ENCODE assay signal across 10 cellular contexts in the genomic region with DNA sequence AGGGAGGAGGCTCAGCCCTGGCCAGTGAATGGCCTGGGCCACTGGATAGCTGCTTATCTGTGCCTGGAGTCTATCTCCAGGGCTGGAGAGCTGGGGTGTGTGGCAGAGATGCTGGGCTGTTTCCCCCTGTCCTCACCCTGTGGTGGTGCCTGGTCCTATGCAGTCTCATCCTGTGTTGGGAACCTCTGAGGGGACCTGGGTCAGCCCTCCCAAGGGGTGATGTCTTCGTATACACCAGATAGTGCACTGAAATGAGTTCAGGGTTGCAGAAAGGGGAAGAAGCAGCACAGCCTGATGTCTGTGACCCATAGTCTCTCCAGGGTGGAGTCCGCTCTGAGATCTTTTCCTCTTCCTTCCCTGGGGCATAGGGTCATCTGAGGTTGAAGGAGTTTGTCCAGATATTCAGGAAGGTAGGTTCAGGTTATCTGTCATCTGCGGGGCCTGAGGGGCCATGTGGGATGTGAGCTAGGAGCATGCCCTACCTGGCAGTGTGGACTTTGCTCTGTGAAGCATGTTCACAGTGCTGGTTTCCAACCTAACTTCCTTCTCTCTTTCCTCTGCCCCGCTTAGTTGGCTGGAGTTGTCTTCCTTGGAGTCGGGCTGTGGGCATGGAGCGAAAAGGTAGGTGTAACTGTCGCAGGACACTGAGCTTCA. TPM values are rescaled to one million over a fixed set of nuclear protein-coding genes. Genes with fewer than 3 reads are reported as not detected.
DNase-seq lines count a peak whose midpoint lies in the region; ATAC-seq and FAIRE-seq lines count a peak whose summit lies in the region.
"Had no signal": no experiment of that assay in that cellular context is flagged by ENCODE, and none has a peak within 500 bp of the region (broad histone marks: within the 10 kb centered on the region; RNA-seq: fewer than 3 reads in every experiment).

No MANE protein-coding gene starts in this region.

- H3K4me1 Mint-ChIP-seq in activated CD4-positive, alpha-beta memory T cell treated with anti-CD3 and anti-CD28 coated beads for 36 hours (ENCODE audit: low read depth), result peaks cover 63% of the 10 kb centered on the region

- DNase-seq in HUDEP-2 (lab: John Stamatoyannopoulos, UW; ENCODE audit: unreplicated experiment in 76 of 76) (peak in 73 of 76 experiments; percentile 14 to 87 (median 60)), left ventricle myocardium superior (no peak), HTR-8/SVneo (ENCODE audit: insufficient read length, low spot score) (no peak), COR-L47 (lab: John Stamatoyannopoulos, UW) (no peak)
- DNase-seq in activated CD4-positive, alpha-beta memory T cell treated with anti-CD3 and anti-CD28 coated beads for 36 hours, result no peak
- no peak for DNase-seq in stimulated activated CD4-positive, alpha-beta T cell treated with anti-CD3 and anti-CD28 coated beads, Interleukin-4, amount 100 ng/mL, for 4 hours

- peak overlapping the region; percentile 93 for H3K27ac Mint-ChIP-seq in activated CD4-positive, alpha-beta memory T cell treated with anti-CD3 and anti-CD28 coated beads for 36 hours

- H3K27me3 ChIP-seq in skeletal muscle tissue (ENCODE audit: control insufficient read depth in 3 of 3, insufficient read depth in 3 of 3, low read length in 3 of 3), result no peaks in the 10 kb centered on the region

- intact Hi-C loops in activated CD4-positive, alpha-beta memory T cell treated with anti-CD3 and anti-CD28 coated beads for 36 hours (cut with micrococcal nuclease), result no loop called here
- intact Hi-C loops in left ventricle myocardium superior (cut with micrococcal nuclease), result loop anchor here (2.0 kb wide), 1 partner anchor 59 kb away; no protein-coding TSS in a partner anchor

- POLR2A ChIA-PET in activated CD4-positive, alpha-beta memory T cell treated with anti-CD3 and anti-CD28 coated beads for 36 hours (lab: Charles Lee), result interaction anchor here (0.7 to 1.8 kb wide), 9 partner anchors 9 to 60 kb away, joined by 3 to 9 read pairs (median 4); no protein-coding TSS in a partner anchor

- peaks cover 65 to 73% (median 72%) of the 10 kb centered on the region in 3 donors for H3K4me1 ChIP-seq in skeletal muscle tissue (ENCODE audit: control insufficient read depth in 3 of 3, insufficient read depth in 3 of 3, low read length in 3 of 3)

- H3K36me3 Mint-ChIP-seq in activated CD4-positive, alpha-beta memory T cell treated with anti-CD3 and anti-CD28 coated beads for 36 hours, result peaks cover 15% of the 10 kb centered on the region

- no peak overlapping the region for H3K4me3 ChIP-seq in skeletal muscle tissue (ENCODE audit: low read length in 3 of 3)

- no peaks in the 10 kb centered on the region for H3K27me3 Mint-ChIP-seq in activated CD4-positive, alpha-beta memory T cell treated with anti-CD3 and anti-CD28 coated beads for 36 hours

- no peaks in the 10 kb centered on the region for H3K9me3 ChIP-seq in skeletal muscle tissue (ENCODE audit: control insufficient read depth in 3 of 3, low read length in 3 of 3)

- CTCF ChIA-PET in activated CD4-positive, alpha-beta memory T cell treated with anti-CD3 and anti-CD28 coated beads for 36 hours (lab: Charles Lee), result interaction anchor here (0.8 to 21.6 kb wide), 16 partner anchors 8 to 127 kb away, joined by 3 to 1168 read pairs (median 8); a partner anchor contains a TSS

- no peaks in the 10 kb centered on the region for H3K9me3 Mint-ChIP-seq in activated CD4-positive, alpha-beta memory T cell treated with anti-CD3 and anti-CD28 coated beads for 36 hours

- peak overlapping the region; percentile 36 for H3K27ac ChIP-seq in skeletal muscle tissue (ENCODE audit: low read depth, low read length)

- ATAC-seq in left ventricle myocardium superior, result peak; percentile 28
- ATAC-seq in GM18907 (IDR thresholded peaks at IDR 0.05; ENCODE audit: unreplicated experiment), result no peak

- H3K4me3 Mint-ChIP-seq in activated CD4-positive, alpha-beta memory T cell treated with anti-CD3 and anti-CD28 coated beads for 36 hours, result no peak overlapping the region

- H3K9ac ChIP-seq in skeletal muscle tissue (ENCODE audit: low read depth in 1 of 3, low read length in 3 of 3), result peak overlapping the region in 2 of 3 donors; percentile 30 to 45

- no peak for FAIRE-seq in HTR-8/SVneo (lab: Jason Lieb, UNC)
- FAIRE-seq: GM18507 had no signal

- H3K36me3 ChIP-seq in skeletal muscle tissue (ENCODE audit: control insufficient read depth in 3 of 3, insufficient read depth in 3 of 3, low read length in 3 of 3), result peaks cover 6 to 8% (median 7%) of the 10 kb centered on the region in 3 donors

RNA-seq across cellular contexts. Expression of a gene that starts 33.4 kb away (rescaled TPM):
- under 1 TPM in 1 of 2 experiments, not detected in 1; 0.12 TPM for total RNA-seq in activated CD4-positive, alpha-beta memory T cell treated with anti-CD3 and anti-CD28 coated beads for 36 hours
- not detected for total RNA-seq in left ventricle myocardium superior
- under 0.01 TPM for total RNA-seq in skeletal muscle tissue
- total RNA-seq: fibroblast of lung had no signal

RNA-seq across cellular contexts. Expression of a gene that starts 50.2 kb away (rescaled TPM):
- 10 to 100 TPM; 48.9 to 51.8 TPM for total RNA-seq in activated CD4-positive, alpha-beta memory T cell treated with anti-CD3 and anti-CD28 coated beads for 36 hours
- total RNA-seq in left ventricle myocardium superior (41.2 TPM), skeletal muscle tissue (6.3 TPM)

Comparison
In these comparisons a context has a peak if more than half of its experiments do, and no peak if none do; other contexts are left out.
1. DNase-seq: peak in HUDEP-2 (73 of 76); none in activated CD4-positive, alpha-beta memory T cell treated with anti-CD3 and anti-CD28 coated beads for 36 hours (single experiment), left ventricle myocardium superior (single experiment), stimulated activated CD4-positive, alpha-beta T cell treated with anti-CD3 and anti-CD28 coated beads, Interleukin-4, amount 100 ng/mL, for 4 hours (0 of 2), HTR-8/SVneo (single experiment) and COR-L47 (single experiment).